Comparison of ENCODE assay signal across 1 cellular context in genomic region chr17:7213895-7214299, GRCh38.
TF ChIP-seq lines count a peak whose summit lies in the region.

No MANE protein-coding gene starts in this region.

TF ChIP-seq in K562, 482 proteins besides CTCF, POLR2A, EP300 and RAD21 (continued from another document and continues in another):
- TF ChIP-seq RREB1 (CRISPR knock-in tag; IDR thresholded peaks at IDR 0.05) (peak; percentile 86; the same call in 1 of the 2 replicates), MYBL2 (IDR thresholded peaks at IDR 0.05; ENCODE audit: low read depth) (no peak), MYBL2 (CRISPR knock-in tag; IDR thresholded peaks at IDR 0.05; ENCODE audit: borderline replicate concordance) (no peak), NBN (IDR thresholded peaks at IDR 0.05; ENCODE audit: low read depth) (no peak), ZNF407 (IDR thresholded peaks at IDR 0.05; ENCODE audit: low read depth) (no peak), ZNF512 (tag; IDR thresholded peaks at IDR 0.05) (no peak), ID3 (CRISPR knock-in tag; IDR thresholded peaks at IDR 0.05) (no peak), ID3 (tag; IDR thresholded peaks at IDR 0.05) (no peak), HOXB6 (CRISPR knock-in tag; IDR thresholded peaks at IDR 0.05; ENCODE audit: borderline replicate concordance) (no peak), NUFIP1 (IDR thresholded peaks at IDR 0.05; ENCODE audit: partially characterized antibody) (no peak), HMGN3 (IDR thresholded peaks at IDR 0.05; ENCODE audit: borderline replicate concordance, extremely low read depth, insufficient read length, low read depth, low read length) (no peak), CCNT2 (IDR thresholded peaks at IDR 0.05; ENCODE audit: borderline replicate concordance, extremely low read depth, insufficient read length, low read depth, low read length) (no peak), PYGO2 (tag; IDR thresholded peaks at IDR 0.05) (no peak), ZNF431 (CRISPR knock-in tag; IDR thresholded peaks at IDR 0.05) (no peak), SETDB1 (IDR thresholded peaks at IDR 0.05; ENCODE audit: low read length) (no peak), ZBTB49 (CRISPR knock-in tag; IDR thresholded peaks at IDR 0.05; ENCODE audit: borderline replicate concordance) (no peak), MIER1 (IDR thresholded peaks at IDR 0.05; ENCODE audit: low read depth) (peak; percentile 53; the same call in 1 of the 2 replicates), ZNF165 (CRISPR knock-in tag; IDR thresholded peaks at IDR 0.05; ENCODE audit: borderline replicate concordance) (no peak), POLR2H (tag; IDR thresholded peaks at IDR 0.05; ENCODE audit: low read depth) (no peak), ILK (tag; IDR thresholded peaks at IDR 0.05; ENCODE audit: borderline replicate concordance, low read depth) (no peak), CBX5 (IDR thresholded peaks at IDR 0.05; ENCODE audit: borderline replicate concordance, low read depth) (no peak)
